Comparison of ENCODE assay signal across 12 cellular contexts in the genomic region with DNA sequence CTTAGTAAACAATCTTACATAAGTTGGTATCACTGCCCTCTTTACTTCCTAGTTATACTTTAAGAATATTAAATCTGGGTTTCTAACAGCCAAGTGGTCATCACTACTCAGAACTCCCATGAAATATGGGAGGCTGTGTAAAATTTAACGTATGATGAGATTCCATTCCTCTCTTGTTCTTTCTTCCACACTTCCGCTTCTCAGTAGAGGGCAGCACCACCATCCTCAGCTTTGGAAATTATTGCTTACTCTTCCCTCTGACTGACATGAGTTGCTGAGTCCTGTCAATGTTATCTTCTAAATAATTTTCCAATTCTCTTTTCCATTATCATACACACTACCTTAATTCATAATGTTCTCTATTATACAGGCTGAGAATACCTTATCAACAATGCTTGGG.
DNase-seq lines count a peak whose midpoint lies in the region; ATAC-seq, FAIRE-seq and TF ChIP-seq lines count a peak whose summit lies in the region.
"Had no signal": no experiment of that assay in that cellular context is flagged by ENCODE, and none has a peak within 500 bp of the region (broad histone marks: within the 10 kb centered on the region; RNA-seq: fewer than 3 reads in every experiment).

No MANE protein-coding gene starts in this region.

- no peaks in the 10 kb centered on the region for H3F3A ChIP-seq in SU-DHL-6 (ENCODE audit: insufficient read depth)

- no peaks in the 10 kb centered on the region for H4K20me1 ChIP-seq in SU-DHL-6 (ENCODE audit: low read depth, low read length)

- no peak overlapping the region for H3K9ac ChIP-seq in SU-DHL-6 (ENCODE audit: low read length)

- no peaks in the 10 kb centered on the region for H3K9me2 ChIP-seq in SU-DHL-6 (replicated peaks; ENCODE audit: insufficient read depth, low read length)

- no peaks in the 10 kb centered on the region for H3K9me3 Mint-ChIP-seq in Calu3 (ENCODE audit: low read depth, unreplicated experiment)
- H3K9me3 Mint-ChIP-seq: central memory CD8-positive, alpha-beta T cell had no signal

- H3K27me3 Mint-ChIP-seq in Calu3 (ENCODE audit: unreplicated experiment): no peaks in the 10 kb centered on the region
- H3K27me3 Mint-ChIP-seq: central memory CD8-positive, alpha-beta T cell had no signal

- no peak overlapping the region for H3K4me2 ChIP-seq in SU-DHL-6 (ENCODE audit: low read depth, low read length, poor library complexity, severe bottlenecking)

- H3K4me3 ChIP-seq in H7 (ENCODE audit: insufficient read depth, low read depth, low read length): no peak overlapping the region
- no peak overlapping the region for H3K4me3 ChIP-seq in SU-DHL-6 (ENCODE audit: insufficient read depth, low read length, poor library complexity, severe bottlenecking)
- no peak overlapping the region for H3K4me3 ChIP-seq in kidney epithelial cell (ENCODE audit: low read depth, low read length)
- H3K4me3 ChIP-seq: transverse colon had no signal

- no TSS peak for BruUV-seq in Calu3 (replicated peaks; lab: Mats Ljungman, UMichigan)

- H3K27me3 ChIP-seq in H7 (ENCODE audit: control insufficient read depth, insufficient read depth, low read length) (no peaks in the 10 kb centered on the region), SU-DHL-6 (ENCODE audit: low read length) (no peaks in the 10 kb centered on the region), kidney epithelial cell (ENCODE audit: control insufficient read depth, insufficient read depth, low read length) (no peaks in the 10 kb centered on the region)
- H3K27me3 ChIP-seq: transverse colon had no signal

- H3K4me1 Mint-ChIP-seq in Calu3 (ENCODE audit: low read depth, unreplicated experiment): no peaks in the 10 kb centered on the region

- no peak for FAIRE-seq in RCC 7860 (lab: Jason Lieb, UNC)

- H3K4me3 Mint-ChIP-seq in Calu3 (ENCODE audit: low read depth, unreplicated experiment): no peak overlapping the region
- H3K4me3 Mint-ChIP-seq: central memory CD8-positive, alpha-beta T cell had no signal

- TF ChIP-seq CTCF in Calu3 (IDR thresholded peaks at IDR 0.05; ENCODE audit: unreplicated experiment) (no peak), SU-DHL-6 (IDR thresholded peaks at IDR 0.05; ENCODE audit: insufficient read depth, low read length, poor library complexity, severe bottlenecking) (peak; percentile 23), kidney epithelial cell (IDR thresholded peaks at IDR 0.05; ENCODE audit: insufficient read depth, low read length, poor library complexity, severe bottlenecking) (peak; percentile 41)

- H2AFZ ChIP-seq in SU-DHL-6 (ENCODE audit: low read depth, low read length, severe bottlenecking): no peak overlapping the region

- ATAC-seq in HG03045 (IDR thresholded peaks at IDR 0.05; ENCODE audit: unreplicated experiment) (no peak), HG03175 (IDR thresholded peaks at IDR 0.05; ENCODE audit: unreplicated experiment) (no peak)

- H3K36me3 ChIP-seq in H7 (replicated peaks; ENCODE audit: control insufficient read depth, insufficient read depth, low read length): no peaks in the 10 kb centered on the region
- H3K36me3 ChIP-seq in SU-DHL-6 (ENCODE audit: low read length): no peaks in the 10 kb centered on the region
- no peaks in the 10 kb centered on the region for H3K36me3 ChIP-seq in kidney epithelial cell (ENCODE audit: control insufficient read depth, insufficient read depth, low read length)
- H3K36me3 ChIP-seq: transverse colon had no signal

- no peak overlapping the region for H3K27ac ChIP-seq in SU-DHL-6 (ENCODE audit: low read depth, low read length)
- H3K27ac ChIP-seq: transverse colon had no signal

- DNase-seq in Calu3 (peak; percentile 1), H7 (peak; percentile 9), kidney epithelial cell (ENCODE audit: low read depth) (no peak), RCC 7860 (ENCODE audit: low spot score) (no peak), RPMI8226 (no peak)
- DNase-seq: activated CD4-positive, alpha-beta T cell treated with anti-CD3 and anti-CD28 coated beads for 4 hours; NCI-H187 treated with DMSO at 0.1 percent for 48 hours; transverse colon had no signal

- intact Hi-C loops in Calu3 (cut with micrococcal nuclease; ENCODE audit: unreplicated experiment): no loop called here

- no peaks in the 10 kb centered on the region for H3K79me2 ChIP-seq in SU-DHL-6 (ENCODE audit: insufficient read depth, low read length)

- H3K36me3 Mint-ChIP-seq in Calu3 (ENCODE audit: insufficient read depth, unreplicated experiment): peaks cover 5% of the 10 kb centered on the region

- CTCF ChIA-PET in Calu3 (lab: Charles Lee): interaction anchor here (0.6 to 2.1 kb wide), 2 partner anchors 109 to 881 kb away, joined by 3 to 8 read pairs; no protein-coding TSS in a partner anchor

- no peak overlapping the region for H3K27ac Mint-ChIP-seq in Calu3 (ENCODE audit: unreplicated experiment)

- no peaks in the 10 kb centered on the region for H3K9me3 ChIP-seq in SU-DHL-6 (ENCODE audit: insufficient read depth, low read length)
- H3K9me3 ChIP-seq: transverse colon had no signal

Comparison
In these comparisons a context has a peak if more than half of its experiments do, and no peak if none do; other contexts are left out.
1. DNase-seq: peak in Calu3 (single experiment) and H7 (single experiment); none in kidney epithelial cell (single experiment), RCC 7860 (single experiment) and RPMI8226 (single experiment).